In genomic region chr5:121698690-121699089, GRCh38 we compare ENCODE assay signal across 22 cellular contexts.
"Had no signal": no experiment of that assay in that cellular context is flagged by ENCODE, and none has a peak within 500 bp of the region (broad histone marks: within the 10 kb centered on the region; RNA-seq: fewer than 3 reads in every experiment).

No MANE protein-coding gene starts in this region.

- H3K27me3 ChIP-seq: esophagus squamous epithelium, hepatocyte, spleen, stomach, transverse colon had no signal

- DNase-seq: effector memory CD8-positive, alpha-beta T cell; esophagus squamous epithelium; foreskin fibroblast; head of caudate nucleus; kidney; left cardiac atrium; left ventricle myocardium inferior; naive thymus-derived CD4-positive, alpha-beta T cell; nephron progenitor cell; posterior cingulate gyrus; spleen; stimulated activated CD4-positive, alpha-beta T cell treated with anti-CD3 and anti-CD28 coated beads, Interleukin-15, amount 100 ng/mL, for 24 hours; stimulated activated CD4-positive, alpha-beta T cell treated with anti-CD3 and anti-CD28 coated beads, Interleukin-1b, Interleukin-23, amount 100 ng/mL, for 48 hours; stimulated activated CD4-positive, alpha-beta T cell treated with anti-CD3 and anti-CD28 coated beads, Interleukin-4, amount 100 ng/mL, for 4 hours; stimulated activated naive B cell treated with anti-CD40 and anti-IgM and Interleukin-4, amounts not matched to agents 10 μg/mL and 1 μg/mL and 100 μg/mL, for 72 hours; stomach; substantia nigra; transverse colon had no signal

- H3K4me2 ChIP-seq: hepatocyte had no signal

- H3K4me3 ChIP-seq: esophagus squamous epithelium, hepatocyte, left ventricle myocardium inferior, lung, spleen, stomach, thoracic aorta, transverse colon had no signal

- H3K4me1 ChIP-seq: esophagus squamous epithelium, left ventricle myocardium inferior, stomach, transverse colon had no signal

- H3K79me2 ChIP-seq: hepatocyte had no signal

- H3K9me3 ChIP-seq: esophagus squamous epithelium, left ventricle myocardium inferior, spleen, stomach, thoracic aorta, transverse colon had no signal

- H3K27ac ChIP-seq: epithelial cell of prostate, esophagus squamous epithelium, hepatocyte, left ventricle myocardium inferior, spleen, stomach, thoracic aorta, transverse colon had no signal

- H3K36me3 ChIP-seq: esophagus squamous epithelium, left ventricle myocardium inferior, spleen, stomach, thoracic aorta, transverse colon had no signal

- H2AFZ ChIP-seq: hepatocyte had no signal
